Comparison of ENCODE assay signal across 12 cellular contexts in the genomic region with DNA sequence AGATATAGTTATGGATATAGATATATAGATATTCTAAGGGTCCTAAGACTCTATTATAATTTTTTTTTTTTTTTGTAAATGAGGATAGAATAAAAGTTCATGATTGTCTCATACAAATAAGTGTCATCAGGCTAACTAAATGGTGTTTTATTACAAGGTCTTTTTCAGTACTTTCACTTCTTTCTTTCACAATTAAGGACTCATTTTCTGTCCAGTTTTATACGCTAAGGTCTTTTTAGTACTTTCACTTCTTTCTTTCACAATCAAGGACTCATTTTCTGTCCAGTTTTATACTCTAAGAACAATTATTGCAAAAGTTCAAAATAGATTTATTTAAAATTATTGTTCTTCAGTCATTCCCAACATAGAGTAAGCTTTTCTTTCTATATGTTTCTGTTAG. TPM values are rescaled to one million over a fixed set of nuclear protein-coding genes. Genes with fewer than 3 reads are reported as not detected.
DNase-seq lines count a peak whose midpoint lies in the region; ATAC-seq and FAIRE-seq lines count a peak whose summit lies in the region.
"Had no signal": no experiment of that assay in that cellular context is flagged by ENCODE, and none has a peak within 500 bp of the region (broad histone marks: within the 10 kb centered on the region; RNA-seq: fewer than 3 reads in every experiment).

No MANE protein-coding gene starts in this region.

- H3K27ac ChIP-seq in naive thymus-derived CD4-positive, alpha-beta T cell (ENCODE audit: low read depth, low read length) = no peak overlapping the region
- H3K27ac ChIP-seq: hepatocyte had no signal

- CTCF ChIA-PET in naive thymus-derived CD4-positive, alpha-beta T cell (lab: Charles Lee) = no interaction called here
- CTCF ChIA-PET in activated CD4-positive, alpha-beta T cell treated with anti-CD3 and anti-CD28 coated beads for 36 hours (lab: Charles Lee) = interaction anchor here (1.2 kb wide), 1 partner anchor 55 kb away, joined by 3 read pairs; no protein-coding TSS in a partner anchor

- no peak for DNase-seq in naive thymus-derived CD4-positive, alpha-beta T cell
- DNase-seq in urothelium cell line (ENCODE audit: low spot score) (no peak), NCI-H1048 (lab: John Stamatoyannopoulos, UW) (no peak)
- no peak for DNase-seq in activated CD4-positive, alpha-beta T cell treated with anti-CD3 and anti-CD28 coated beads for 36 hours
- DNase-seq: activated naive CD4-positive, alpha-beta T cell; Calu3; stimulated activated naive CD4-positive, alpha-beta T cell treated with Interleukin-2 at 50 U/mL for 16 hours had no signal

- peaks cover 0 to 7% (median 0%) of the 10 kb centered on the region in 11 donors for H3K9me3 Mint-ChIP-seq in naive thymus-derived CD4-positive, alpha-beta T cell
- H3K9me3 Mint-ChIP-seq in activated CD4-positive, alpha-beta T cell treated with anti-CD3 and anti-CD28 coated beads for 36 hours (ENCODE audit: low read depth) = no peaks in the 10 kb centered on the region

- H3K9me3 ChIP-seq in naive thymus-derived CD4-positive, alpha-beta T cell (ENCODE audit: control insufficient read depth in 2 of 3, low read length in 3 of 3) = no peaks in the 10 kb centered on the region

- H3K27me3 ChIP-seq in naive thymus-derived CD4-positive, alpha-beta T cell (ENCODE audit: control insufficient read depth in 2 of 2, insufficient read depth in 2 of 2, low read length in 2 of 2) = no peaks in the 10 kb centered on the region
- H3K27me3 ChIP-seq: hepatocyte had no signal

- intact Hi-C loops in naive thymus-derived CD4-positive, alpha-beta T cell (cut with micrococcal nuclease) = no loop called here
- intact Hi-C loops in activated CD4-positive, alpha-beta T cell treated with anti-CD3 and anti-CD28 coated beads for 36 hours (cut with DNase I, micrococcal nuclease) = no loop called here

- H3K4me1 Mint-ChIP-seq in naive thymus-derived CD4-positive, alpha-beta T cell = peaks cover 5 to 32% (median 13%) of the 10 kb centered on the region in 7 donors
- H3K4me1 Mint-ChIP-seq in activated CD4-positive, alpha-beta T cell treated with anti-CD3 and anti-CD28 coated beads for 36 hours = peaks cover 15% of the 10 kb centered on the region

- peak; percentile 89 for ATAC-seq in GM18517 (IDR thresholded peaks at IDR 0.05; ENCODE audit: unreplicated experiment)
- peak; percentile 77 for ATAC-seq in GM21619 (IDR thresholded peaks at IDR 0.05; ENCODE audit: unreplicated experiment)
- peak; percentile 87 for ATAC-seq in HG03378 (IDR thresholded peaks at IDR 0.05; ENCODE audit: unreplicated experiment)
- no peak for ATAC-seq in naive thymus-derived CD4-positive, alpha-beta T cell
- no peak for ATAC-seq in activated CD4-positive, alpha-beta T cell treated with anti-CD3 and anti-CD28 coated beads for 36 hours

- H3K4me1 ChIP-seq in naive thymus-derived CD4-positive, alpha-beta T cell (ENCODE audit: control insufficient read depth in 2 of 2, insufficient read depth in 2 of 2, low read length in 2 of 2) = no peaks in the 10 kb centered on the region

- H3K4me3 ChIP-seq in naive thymus-derived CD4-positive, alpha-beta T cell (ENCODE audit: low read length) = no peak overlapping the region
- H3K4me3 ChIP-seq: hepatocyte had no signal

- H3K4me3 Mint-ChIP-seq in naive thymus-derived CD4-positive, alpha-beta T cell = no peak overlapping the region
- no peak overlapping the region for H3K4me3 Mint-ChIP-seq in activated CD4-positive, alpha-beta T cell treated with anti-CD3 and anti-CD28 coated beads for 36 hours

- H3K27me3 Mint-ChIP-seq in naive thymus-derived CD4-positive, alpha-beta T cell = peaks cover 0 to 2% (median 0%) of the 10 kb centered on the region in 5 donors
- H3K27me3 Mint-ChIP-seq in activated CD4-positive, alpha-beta T cell treated with anti-CD3 and anti-CD28 coated beads for 36 hours = no peaks in the 10 kb centered on the region

- H3K36me3 Mint-ChIP-seq in naive thymus-derived CD4-positive, alpha-beta T cell = peaks cover 3 to 14% (median 8%) of the 10 kb centered on the region in 5 donors
- no peaks in the 10 kb centered on the region for H3K36me3 Mint-ChIP-seq in activated CD4-positive, alpha-beta T cell treated with anti-CD3 and anti-CD28 coated beads for 36 hours (ENCODE audit: low read depth)

- no peak overlapping the region for H3K27ac Mint-ChIP-seq in naive thymus-derived CD4-positive, alpha-beta T cell
- H3K27ac Mint-ChIP-seq in activated CD4-positive, alpha-beta T cell treated with anti-CD3 and anti-CD28 coated beads for 36 hours = no peak overlapping the region

- FAIRE-seq in endometrium (lab: Jason Lieb, UNC) = peak; percentile 8
- no peak for FAIRE-seq in urothelium cell line (lab: Jason Lieb, UNC)

- POLR2A ChIA-PET in naive thymus-derived CD4-positive, alpha-beta T cell (lab: Charles Lee) = interaction anchor here (0.7 kb wide), 1 partner anchor 69 kb away, joined by 3 read pairs; no protein-coding TSS in a partner anchor
- POLR2A ChIA-PET in activated CD4-positive, alpha-beta T cell treated with anti-CD3 and anti-CD28 coated beads for 36 hours (lab: Charles Lee) = no interaction called here

- H3K36me3 ChIP-seq in naive thymus-derived CD4-positive, alpha-beta T cell (ENCODE audit: control insufficient read depth in 2 of 3, insufficient read depth in 3 of 3, low read length in 3 of 3) = no peaks in the 10 kb centered on the region

RNA-seq across cellular contexts. Expression of gene RUFY3, which starts 32.7 kb away (rescaled TPM):
- 10 to 100 TPM; 17.3 to 41.2 (median 39.3) TPM for total RNA-seq in naive thymus-derived CD4-positive, alpha-beta T cell
- 1 to 10 TPM; 4.0 to 5.7 TPM for polyA plus RNA-seq in naive thymus-derived CD4-positive, alpha-beta T cell
- total RNA-seq in activated CD4-positive, alpha-beta T cell treated with anti-CD3 and anti-CD28 coated beads for 36 hours = 10 to 100 TPM; 10.6 to 11.2 TPM

Comparison
In these comparisons a context has a peak if more than half of its experiments do, and no peak if none do; other contexts are left out.
1. ATAC-seq: peak in GM18517 (single experiment), GM21619 (single experiment) and HG03378 (single experiment); none in naive thymus-derived CD4-positive, alpha-beta T cell (single experiment) and activated CD4-positive, alpha-beta T cell treated with anti-CD3 and anti-CD28 coated beads for 36 hours (single experiment).